ENCODE assay signal across 15 cellular contexts in the genomic region with DNA sequence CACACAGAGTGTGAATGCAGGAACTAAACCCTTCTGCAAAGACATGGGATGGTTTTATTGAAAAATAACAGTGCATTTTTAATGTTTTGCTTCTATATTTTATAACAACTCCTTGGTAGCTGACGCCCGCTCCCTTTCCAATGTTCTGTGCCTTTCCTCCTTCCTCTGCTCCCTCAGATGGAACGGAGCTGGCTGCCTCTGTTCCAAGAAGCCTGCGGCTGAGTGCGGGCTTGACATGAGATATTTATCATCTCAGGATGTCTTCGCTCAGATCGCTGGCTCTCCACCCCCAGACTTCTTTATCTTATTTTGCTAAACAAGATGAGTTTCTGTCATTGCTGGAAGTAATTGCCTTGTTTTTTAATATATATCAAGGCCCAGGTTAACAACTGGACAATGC.
"Had no signal": no experiment of that assay in that cellular context is flagged by ENCODE, and none has a peak within 500 bp of the region (broad histone marks: within the 10 kb centered on the region; RNA-seq: fewer than 3 reads in every experiment).

No MANE protein-coding gene starts in this region.

- H3K4me3 ChIP-seq: colonic mucosa, heart left ventricle, right atrium auricular region, skin epidermis, tibial nerve, vagina had no signal

- H3K36me3 ChIP-seq: colonic mucosa, heart left ventricle, right atrium auricular region, tibial nerve, vagina had no signal

- H3K4me1 ChIP-seq: colonic mucosa, right atrium auricular region, tibial nerve, vagina had no signal

- DNase-seq: activated CD4-positive, alpha-beta T cell treated with anti-CD3 and anti-CD28 coated beads for 4 hours; activated CD8-positive, alpha-beta T cell treated with anti-CD3 and anti-CD28 coated beads, Interleukin-2, amount 10 ng/mL, durations not matched to agents 7 days and 5 days; activated naive CD4-positive, alpha-beta T cell treated with anti-CD3 and anti-CD28 coated beads, Interleukin-2, amount 10 ng/mL, durations not matched to agents 7 days and 5 days; colonic mucosa; effector CD4-positive, alpha-beta T cell; heart left ventricle; islet precursor cell; mesendoderm; T-helper 1 cell had no signal

- H3K27me3 ChIP-seq: colonic mucosa, right atrium auricular region, tibial nerve, vagina had no signal

- H3K27ac ChIP-seq: colonic mucosa, heart left ventricle, right atrium auricular region, skin epidermis, tibial nerve, vagina had no signal

- FAIRE-seq: bronchial epithelial cell, frontal cortex had no signal

- H3K9me3 ChIP-seq: colonic mucosa, heart left ventricle, right atrium auricular region, tibial nerve, vagina had no signal
